In the genomic region with DNA sequence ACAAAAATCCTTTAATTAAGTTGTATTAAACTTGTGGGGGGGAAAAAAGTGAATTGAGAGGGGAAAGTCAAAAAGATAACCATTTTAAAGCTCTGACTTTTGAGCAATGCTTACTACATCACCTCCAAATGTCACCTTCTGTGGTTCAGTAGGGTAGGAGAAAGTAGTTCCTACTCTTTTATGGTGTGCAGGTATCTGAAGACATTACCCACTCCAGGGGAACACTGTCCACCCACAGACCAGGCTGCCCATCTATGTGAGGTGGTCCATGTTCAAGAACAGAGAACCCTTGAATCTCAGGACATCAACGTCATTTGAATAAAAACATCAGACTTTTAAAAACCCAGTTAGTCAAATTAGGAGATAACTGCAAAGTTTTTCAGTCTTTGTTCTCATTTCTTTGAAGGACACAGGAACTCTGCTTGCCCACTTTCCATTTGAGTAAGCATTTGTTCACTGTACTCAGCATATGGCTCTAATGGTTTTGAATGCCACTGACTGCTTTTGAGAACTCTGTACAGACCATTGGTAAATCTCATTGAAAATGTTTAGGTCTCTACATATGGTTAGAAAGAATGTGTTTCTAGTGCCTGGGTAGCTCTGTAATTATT, we compare ENCODE assay signal across 15 cellular contexts. TPM values are rescaled to one million over a fixed set of nuclear protein-coding genes. Genes with fewer than 3 reads are reported as not detected.
DNase-seq lines count a peak whose midpoint lies in the region; ATAC-seq and TF ChIP-seq lines count a peak whose summit lies in the region.
"Had no signal": no experiment of that assay in that cellular context is flagged by ENCODE, and none has a peak within 500 bp of the region (broad histone marks: within the 10 kb centered on the region; RNA-seq: fewer than 3 reads in every experiment).

No MANE protein-coding gene starts in this region.

- POLR2A ChIA-PET in SK-N-SH (lab: Yijun Ruan, JAX): no interaction called here

- H3K4me3 ChIP-seq in SK-N-SH (ENCODE audit: low read depth in 2 of 2, low read length in 1 of 2): no peak overlapping the region
- H3K4me3 ChIP-seq: skin epidermis had no signal

- DNase-seq in SK-N-SH (no peak), ecto neural progenitor cell (ENCODE audit: low spot score) (no peak), G401 (ENCODE audit: low spot score) (no peak)
- DNase-seq: BE2C, kidney, NCI-H510A had no signal

- H3K27ac ChIP-seq in SK-N-SH (ENCODE audit: low read depth in 2 of 2, low read length in 1 of 2): no peak overlapping the region
- H3K27ac ChIP-seq: HL-60, skin epidermis had no signal

- H3K4me2 ChIP-seq in SK-N-SH: no peak overlapping the region

- no peak for TF ChIP-seq EP300 in SK-N-SH (IDR thresholded peaks at IDR 0.05; ENCODE audit: borderline replicate concordance in 1 of 2, low read depth in 1 of 2, low read length in 1 of 2)

- TF ChIP-seq RAD21 in SK-N-SH (IDR thresholded peaks at IDR 0.05; ENCODE audit: low read length): no peak

- WGBS in SK-N-SH (ENCODE audit: low lambda C conversion rate): 71% methylated on average over 1 of the region's 1 CpG

- H3K9ac ChIP-seq in SK-N-SH: no peak overlapping the region

- H4K20me1 ChIP-seq in SK-N-SH (ENCODE audit: insufficient read depth): no peaks in the 10 kb centered on the region

- ATAC-seq in GM18502 (IDR thresholded peaks at IDR 0.05; ENCODE audit: poor library complexity, unreplicated experiment) (peak; percentile 99), GM19395 (IDR thresholded peaks at IDR 0.05; ENCODE audit: unreplicated experiment) (peak; percentile 100), HG02759 (IDR thresholded peaks at IDR 0.05; ENCODE audit: unreplicated experiment) (peak; percentile 95), HG03442 (IDR thresholded peaks at IDR 0.05; ENCODE audit: unreplicated experiment) (peak; percentile 99), HG02840 (IDR thresholded peaks at IDR 0.05; ENCODE audit: low FRiP score, unreplicated experiment) (no peak)

- H3K36me3 ChIP-seq in SK-N-SH (replicated peaks in 1 of 2; ENCODE audit: control insufficient read depth in 1 of 2, insufficient read depth in 2 of 2, low read length in 1 of 2): no peaks in the 10 kb centered on the region
- H3K36me3 ChIP-seq: BE2C had no signal

- H3K27me3 ChIP-seq in SK-N-SH (ENCODE audit: insufficient read depth): no peaks in the 10 kb centered on the region
- H3K27me3 ChIP-seq: BE2C had no signal

- TF ChIP-seq CTCF in SK-N-SH (IDR thresholded peaks at IDR 0.05): no peak

- H3F3A ChIP-seq in SK-N-SH (replicated peaks; ENCODE audit: insufficient read depth): no peaks in the 10 kb centered on the region

- no peaks in the 10 kb centered on the region for H3K9me2 ChIP-seq in SK-N-SH

- H3K9me3 ChIP-seq in SK-N-SH: no peaks in the 10 kb centered on the region
- H3K9me3 ChIP-seq: BE2C had no signal

- H3K4me1 ChIP-seq in SK-N-SH (ENCODE audit: control insufficient read depth in 1 of 2, insufficient read depth in 2 of 2, low read depth in 1 of 2, low read length in 1 of 2): peaks cover 0 to 6% of the 10 kb centered on the region in 2 experiments; a peak in 1 of 4 replicates
- H3K4me1 ChIP-seq: BE2C had no signal

- CTCF ChIA-PET in SK-N-SH (lab: Yijun Ruan, JAX): interaction anchor here (0.6 kb wide), 1 partner anchor 72 kb away, joined by 3 read pairs; no protein-coding TSS in a partner anchor

- H2AFZ ChIP-seq in SK-N-SH (ENCODE audit: low read depth): no peak overlapping the region

- H3K79me2 ChIP-seq in SK-N-SH (ENCODE audit: insufficient read depth): no peaks in the 10 kb centered on the region

- in situ Hi-C loops in G401 (cut with HindIII; ENCODE audit: low sequenced_read_pairs): no loop called here

TF ChIP-seq in SK-N-SH, 30 proteins besides CTCF, POLR2A, EP300 and RAD21:
- TF ChIP-seq JUND (IDR thresholded peaks at IDR 0.05): no peak
- no peak for TF ChIP-seq NRF1 (IDR thresholded peaks at IDR 0.05; ENCODE audit: low read depth, low read length)
- TF ChIP-seq MXI1 (IDR thresholded peaks at IDR 0.05; ENCODE audit: low read depth, low read length): no peak
- TF ChIP-seq TCF12 (IDR thresholded peaks at IDR 0.05): no peak
- no peak for TF ChIP-seq FOXJ3 (CRISPR knock-in tag; IDR thresholded peaks at IDR 0.05)
- no peak for TF ChIP-seq FOXM1 (IDR thresholded peaks at IDR 0.05; ENCODE audit: low read depth)
- TF ChIP-seq NFIC (IDR thresholded peaks at IDR 0.05; ENCODE audit: borderline replicate concordance): no peak
- TF ChIP-seq, protein P1, sequence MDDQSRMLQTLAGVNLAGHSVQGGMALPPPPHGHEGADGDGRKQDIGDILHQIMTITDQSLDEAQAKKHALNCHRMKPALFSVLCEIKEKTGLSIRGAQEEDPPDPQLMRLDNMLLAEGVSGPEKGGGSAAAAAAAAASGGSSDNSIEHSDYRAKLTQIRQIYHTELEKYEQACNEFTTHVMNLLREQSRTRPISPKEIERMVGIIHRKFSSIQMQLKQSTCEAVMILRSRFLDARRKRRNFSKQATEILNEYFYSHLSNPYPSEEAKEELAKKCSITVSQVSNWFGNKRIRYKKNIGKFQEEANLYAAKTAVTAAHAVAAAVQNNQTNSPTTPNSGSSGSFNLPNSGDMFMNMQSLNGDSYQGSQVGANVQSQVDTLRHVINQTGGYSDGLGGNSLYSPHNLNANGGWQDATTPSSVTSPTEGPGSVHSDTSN (IDR thresholded peaks at IDR 0.05): no peak
- TF ChIP-seq RXRA (IDR thresholded peaks at IDR 0.05; ENCODE audit: borderline replicate concordance, low read depth): no peak

RNA-seq across cellular contexts. Expression of a gene that starts 18.4 kb away (rescaled TPM):
- polyA plus RNA-seq in SK-N-SH (2012; rRNA removed): 0.65 and 0.66 TPM in 2 replicates
- 0.84 and 1.1 TPM in 2 replicates for polyA plus RNA-seq in SK-N-SH (2012; cell fraction: cytosol; rRNA removed)
- polyA plus RNA-seq in SK-N-SH (2012; cell fraction: nucleus; rRNA removed): 0.19 TPM in 1 of 2 replicates, not detected in the other
- total RNA-seq in G401 (2014; rRNA removed; shearing (Covaris generic)): not detected in 2 replicates
- total RNA-seq: fibroblast of lung; natural killer cell treated with Interleukin-12 subunit alpha and Interleukin-12 subunit beta and Interleukin-15 and Interleukin-18, amount 100 ng/mL, for 72 hours had no signal

RNA-seq across cellular contexts. Expression of a gene that starts 25.6 kb away (rescaled TPM):
- not detected in 2 replicates for polyA plus RNA-seq in SK-N-SH (2012; rRNA removed)
- polyA plus RNA-seq in SK-N-SH (2012; cell fraction: cytosol; rRNA removed): not detected in 2 replicates
- not detected in 2 replicates for polyA plus RNA-seq in SK-N-SH (2012; cell fraction: nucleus; rRNA removed)
- total RNA-seq in G401 (2014; rRNA removed; shearing (Covaris generic)): not detected in 2 replicates
- total RNA-seq: fibroblast of lung; kidney; natural killer cell treated with Interleukin-12 subunit alpha and Interleukin-12 subunit beta and Interleukin-15 and Interleukin-18, amount 100 ng/mL, for 72 hours had no signal
- polyA plus RNA-seq: fibroblast of lung had no signal
